ENCODE assay signal across 1 cellular context in the genomic region with DNA sequence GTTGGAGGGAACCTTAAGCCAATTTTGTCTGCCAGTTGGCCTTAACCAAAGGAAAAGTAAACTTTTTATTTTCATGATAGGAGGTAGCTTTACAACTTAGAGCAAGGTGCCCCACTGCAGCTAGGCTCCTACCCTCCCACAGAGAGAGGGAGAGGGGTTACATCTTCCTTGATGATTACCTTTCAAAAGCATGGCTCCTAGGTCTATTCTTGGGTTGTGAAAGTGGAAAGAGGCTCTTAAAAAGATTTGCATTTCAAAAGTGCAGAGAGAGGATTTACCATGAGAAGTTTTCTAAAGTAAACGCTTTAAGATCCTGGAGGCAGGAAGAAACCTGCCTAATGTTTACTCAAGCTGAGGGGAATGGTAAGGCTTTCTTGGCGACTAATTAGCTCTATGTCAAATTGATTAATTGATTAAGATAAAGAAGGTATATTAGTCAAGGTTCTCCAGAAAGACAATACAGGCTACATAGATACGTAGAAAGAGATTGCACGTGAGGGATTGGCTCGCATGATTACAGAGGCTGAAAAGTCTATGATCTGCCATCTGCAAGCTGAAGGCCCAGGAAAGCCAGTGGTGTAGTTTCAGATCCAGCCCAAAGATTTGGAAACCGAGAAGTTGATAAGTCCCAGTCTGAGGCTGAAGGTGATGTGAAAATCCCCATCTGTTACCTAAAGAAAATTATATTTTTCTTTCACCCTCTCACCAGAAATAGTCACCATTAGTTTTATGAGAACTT.
TF ChIP-seq lines count a peak whose summit lies in the region.

No MANE protein-coding gene starts in this region.

TF ChIP-seq in H1, 55 proteins besides CTCF, POLR2A, EP300 and RAD21 (continued from another document):
- TF ChIP-seq, protein P1, sequence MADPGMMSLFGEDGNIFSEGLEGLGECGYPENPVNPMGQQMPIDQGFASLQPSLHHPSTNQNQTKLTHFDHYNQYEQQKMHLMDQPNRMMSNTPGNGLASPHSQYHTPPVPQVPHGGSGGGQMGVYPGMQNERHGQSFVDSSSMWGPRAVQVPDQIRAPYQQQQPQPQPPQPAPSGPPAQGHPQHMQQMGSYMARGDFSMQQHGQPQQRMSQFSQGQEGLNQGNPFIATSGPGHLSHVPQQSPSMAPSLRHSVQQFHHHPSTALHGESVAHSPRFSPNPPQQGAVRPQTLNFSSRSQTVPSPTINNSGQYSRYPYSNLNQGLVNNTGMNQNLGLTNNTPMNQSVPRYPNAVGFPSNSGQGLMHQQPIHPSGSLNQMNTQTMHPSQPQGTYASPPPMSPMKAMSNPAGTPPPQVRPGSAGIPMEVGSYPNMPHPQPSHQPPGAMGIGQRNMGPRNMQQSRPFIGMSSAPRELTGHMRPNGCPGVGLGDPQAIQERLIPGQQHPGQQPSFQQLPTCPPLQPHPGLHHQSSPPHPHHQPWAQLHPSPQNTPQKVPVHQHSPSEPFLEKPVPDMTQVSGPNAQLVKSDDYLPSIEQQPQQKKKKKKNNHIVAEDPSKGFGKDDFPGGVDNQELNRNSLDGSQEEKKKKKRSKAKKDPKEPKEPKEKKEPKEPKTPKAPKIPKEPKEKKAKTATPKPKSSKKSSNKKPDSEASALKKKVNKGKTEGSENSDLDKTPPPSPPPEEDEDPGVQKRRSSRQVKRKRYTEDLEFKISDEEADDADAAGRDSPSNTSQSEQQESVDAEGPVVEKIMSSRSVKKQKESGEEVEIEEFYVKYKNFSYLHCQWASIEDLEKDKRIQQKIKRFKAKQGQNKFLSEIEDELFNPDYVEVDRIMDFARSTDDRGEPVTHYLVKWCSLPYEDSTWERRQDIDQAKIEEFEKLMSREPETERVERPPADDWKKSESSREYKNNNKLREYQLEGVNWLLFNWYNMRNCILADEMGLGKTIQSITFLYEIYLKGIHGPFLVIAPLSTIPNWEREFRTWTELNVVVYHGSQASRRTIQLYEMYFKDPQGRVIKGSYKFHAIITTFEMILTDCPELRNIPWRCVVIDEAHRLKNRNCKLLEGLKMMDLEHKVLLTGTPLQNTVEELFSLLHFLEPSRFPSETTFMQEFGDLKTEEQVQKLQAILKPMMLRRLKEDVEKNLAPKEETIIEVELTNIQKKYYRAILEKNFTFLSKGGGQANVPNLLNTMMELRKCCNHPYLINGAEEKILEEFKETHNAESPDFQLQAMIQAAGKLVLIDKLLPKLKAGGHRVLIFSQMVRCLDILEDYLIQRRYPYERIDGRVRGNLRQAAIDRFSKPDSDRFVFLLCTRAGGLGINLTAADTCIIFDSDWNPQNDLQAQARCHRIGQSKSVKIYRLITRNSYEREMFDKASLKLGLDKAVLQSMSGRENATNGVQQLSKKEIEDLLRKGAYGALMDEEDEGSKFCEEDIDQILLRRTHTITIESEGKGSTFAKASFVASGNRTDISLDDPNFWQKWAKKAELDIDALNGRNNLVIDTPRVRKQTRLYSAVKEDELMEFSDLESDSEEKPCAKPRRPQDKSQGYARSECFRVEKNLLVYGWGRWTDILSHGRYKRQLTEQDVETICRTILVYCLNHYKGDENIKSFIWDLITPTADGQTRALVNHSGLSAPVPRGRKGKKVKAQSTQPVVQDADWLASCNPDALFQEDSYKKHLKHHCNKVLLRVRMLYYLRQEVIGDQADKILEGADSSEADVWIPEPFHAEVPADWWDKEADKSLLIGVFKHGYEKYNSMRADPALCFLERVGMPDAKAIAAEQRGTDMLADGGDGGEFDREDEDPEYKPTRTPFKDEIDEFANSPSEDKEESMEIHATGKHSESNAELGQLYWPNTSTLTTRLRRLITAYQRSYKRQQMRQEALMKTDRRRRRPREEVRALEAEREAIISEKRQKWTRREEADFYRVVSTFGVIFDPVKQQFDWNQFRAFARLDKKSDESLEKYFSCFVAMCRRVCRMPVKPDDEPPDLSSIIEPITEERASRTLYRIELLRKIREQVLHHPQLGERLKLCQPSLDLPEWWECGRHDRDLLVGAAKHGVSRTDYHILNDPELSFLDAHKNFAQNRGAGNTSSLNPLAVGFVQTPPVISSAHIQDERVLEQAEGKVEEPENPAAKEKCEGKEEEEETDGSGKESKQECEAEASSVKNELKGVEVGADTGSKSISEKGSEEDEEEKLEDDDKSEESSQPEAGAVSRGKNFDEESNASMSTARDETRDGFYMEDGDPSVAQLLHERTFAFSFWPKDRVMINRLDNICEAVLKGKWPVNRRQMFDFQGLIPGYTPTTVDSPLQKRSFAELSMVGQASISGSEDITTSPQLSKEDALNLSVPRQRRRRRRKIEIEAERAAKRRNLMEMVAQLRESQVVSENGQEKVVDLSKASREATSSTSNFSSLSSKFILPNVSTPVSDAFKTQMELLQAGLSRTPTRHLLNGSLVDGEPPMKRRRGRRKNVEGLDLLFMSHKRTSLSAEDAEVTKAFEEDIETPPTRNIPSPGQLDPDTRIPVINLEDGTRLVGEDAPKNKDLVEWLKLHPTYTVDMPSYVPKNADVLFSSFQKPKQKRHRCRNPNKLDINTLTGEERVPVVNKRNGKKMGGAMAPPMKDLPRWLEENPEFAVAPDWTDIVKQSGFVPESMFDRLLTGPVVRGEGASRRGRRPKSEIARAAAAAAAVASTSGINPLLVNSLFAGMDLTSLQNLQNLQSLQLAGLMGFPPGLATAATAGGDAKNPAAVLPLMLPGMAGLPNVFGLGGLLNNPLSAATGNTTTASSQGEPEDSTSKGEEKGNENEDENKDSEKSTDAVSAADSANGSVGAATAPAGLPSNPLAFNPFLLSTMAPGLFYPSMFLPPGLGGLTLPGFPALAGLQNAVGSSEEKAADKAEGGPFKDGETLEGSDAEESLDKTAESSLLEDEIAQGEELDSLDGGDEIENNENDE (IDR thresholded peaks at IDR 0.05; ENCODE audit: insufficient replicate concordance, low read length) = peak; percentile 91
- TF ChIP-seq SUZ12 (IDR thresholded peaks at IDR 0.05; ENCODE audit: low read length) = no peak
- TF ChIP-seq SP2 (IDR thresholded peaks at IDR 0.05; ENCODE audit: low read length) = no peak
- TF ChIP-seq POU5F1 (IDR thresholded peaks at IDR 0.05; ENCODE audit: low read depth, low read length) = peak; percentile 26; the same call in 1 of the 2 replicates
- TF ChIP-seq SIX5 (IDR thresholded peaks at IDR 0.05; ENCODE audit: low read depth, low read length) = no peak
- TF ChIP-seq CBX5 (IDR thresholded peaks at IDR 0.05; ENCODE audit: low read depth, low read length) = no peak
- TF ChIP-seq, protein P2, sequence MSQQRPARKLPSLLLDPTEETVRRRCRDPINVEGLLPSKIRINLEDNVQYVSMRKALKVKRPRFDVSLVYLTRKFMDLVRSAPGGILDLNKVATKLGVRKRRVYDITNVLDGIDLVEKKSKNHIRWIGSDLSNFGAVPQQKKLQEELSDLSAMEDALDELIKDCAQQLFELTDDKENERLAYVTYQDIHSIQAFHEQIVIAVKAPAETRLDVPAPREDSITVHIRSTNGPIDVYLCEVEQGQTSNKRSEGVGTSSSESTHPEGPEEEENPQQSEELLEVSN (IDR thresholded peaks at IDR 0.05) = no peak
- TF ChIP-seq SP1 (IDR thresholded peaks at IDR 0.05; ENCODE audit: low read depth, low read length) = no peak
- no peak for TF ChIP-seq KDM1A (IDR thresholded peaks at IDR 0.05; ENCODE audit: borderline replicate concordance, low read length)
- TF ChIP-seq TCF12 (IDR thresholded peaks at IDR 0.05; ENCODE audit: low read depth, low read length) = no peak
- TF ChIP-seq MAFK (IDR thresholded peaks at IDR 0.05; ENCODE audit: low read depth, low read length) = no peak
